ENCODE assay signal across 16 cellular contexts in genomic region chr14:73680821-73681220, GRCh38. TPM values are rescaled to one million over a fixed set of nuclear protein-coding genes. Genes with fewer than 3 reads are reported as not detected.
DNase-seq lines count a peak whose midpoint lies in the region; ATAC-seq and TF ChIP-seq lines count a peak whose summit lies in the region.
"Had no signal": no experiment of that assay in that cellular context is flagged by ENCODE, and none has a peak within 500 bp of the region (broad histone marks: within the 10 kb centered on the region; RNA-seq: fewer than 3 reads in every experiment).

No MANE protein-coding gene starts in this region.

- H3K4me1 ChIP-seq in PC-3 (ENCODE audit: insufficient read depth, low read length), result peaks cover 9% of the 10 kb centered on the region
- no peaks in the 10 kb centered on the region for H3K4me1 ChIP-seq in ascending aorta
- H3K4me1 ChIP-seq: BLaER1 had no signal

- CTCF ChIA-PET in PC-3 (lab: Charles Lee), result no interaction called here

- H3K27me3 ChIP-seq in PC-3 (ENCODE audit: low read length) (no peaks in the 10 kb centered on the region), ascending aorta (no peaks in the 10 kb centered on the region)
- H3K27me3 ChIP-seq: BLaER1 had no signal

- POLR2A ChIA-PET in PC-3 (lab: Charles Lee; ENCODE audit: unreplicated experiment), result no interaction called here

- intact Hi-C loops in PC-3 (cut with micrococcal nuclease), result no loop called here
- intact Hi-C loops in ascending aorta (cut with DNase I), result no loop called here

- H4K20me1 ChIP-seq in PC-3 (ENCODE audit: low read length), result no peaks in the 10 kb centered on the region
- H4K20me1 ChIP-seq: BLaER1 had no signal

- peak; percentile 63 for ATAC-seq in PC-3
- ATAC-seq in GM21390 (IDR thresholded peaks at IDR 0.05; ENCODE audit: unreplicated experiment), result no peak
- ATAC-seq: CD8-positive, alpha-beta T cell; HCT116 had no signal

- no peaks in the 10 kb centered on the region for H3K79me2 ChIP-seq in PC-3 (ENCODE audit: low read length)

- H3F3A ChIP-seq in PC-3 (ENCODE audit: low read length, unreplicated experiment), result no peaks in the 10 kb centered on the region

- H3K36me3 ChIP-seq in PC-3 (ENCODE audit: low read depth, low read length) (no peaks in the 10 kb centered on the region), ascending aorta (peaks cover 0 to under 1% of the 10 kb centered on the region in 2 donors)

- no peak overlapping the region for H3K4me3 ChIP-seq in PC-3 (ENCODE audit: low read length)
- no peak overlapping the region for H3K4me3 ChIP-seq in ascending aorta
- H3K4me3 ChIP-seq: BLaER1 had no signal

- DNase-seq in ELR (ENCODE audit: low read depth) (peak; percentile 8), PC-3 (peak; percentile 43), amniotic epithelial cell (ENCODE audit: low read depth) (peak; percentile 11), GDM1 (lab: John Stamatoyannopoulos, UW) (no peak), ascending aorta (ENCODE audit: low spot score in 2 of 2) (no peak)
- DNase-seq: CD4-positive, CD25-positive, alpha-beta regulatory T cell; CD8-positive, alpha-beta T cell; DMS 273 treated with DMSO at 0.1 percent for 48 hours; DMS79; EL; H9 had no signal

- no peak for TF ChIP-seq CTCF in PC-3 (conservative IDR thresholded peaks at IDR 0.05; ENCODE audit: low read depth, low read length)
- no peak for TF ChIP-seq CTCF in ascending aorta (IDR thresholded peaks at IDR 0.05)

- no peak overlapping the region for H3K4me2 ChIP-seq in PC-3 (ENCODE audit: low read length)
- H3K4me2 ChIP-seq: BLaER1 had no signal

- BruUV-seq in PC-3 (replicated peaks; lab: Mats Ljungman, UMichigan), result no TSS peak

- H3K9me3 ChIP-seq in PC-3 (ENCODE audit: low read length), result no peaks in the 10 kb centered on the region
- no peaks in the 10 kb centered on the region for H3K9me3 ChIP-seq in ascending aorta
- H3K9me3 ChIP-seq: BLaER1 had no signal

- H3K9ac ChIP-seq in PC-3 (ENCODE audit: low read length), result no peak overlapping the region
- H3K9ac ChIP-seq: BLaER1 had no signal

- no peaks in the 10 kb centered on the region for H3K9me2 ChIP-seq in PC-3 (replicated peaks; ENCODE audit: low read length)

- H2AFZ ChIP-seq in PC-3 (ENCODE audit: low read length), result no peak overlapping the region

- H3K27ac ChIP-seq in PC-3 (ENCODE audit: low read length) (no peak overlapping the region), ascending aorta (no peak overlapping the region)
- H3K27ac ChIP-seq: 22Rv1, BLaER1, C4-2B had no signal

RNA-seq across cellular contexts. Expression of gene PNMA1, which starts 33.4 kb away (rescaled TPM):
- total RNA-seq in PC-3 (2014; rRNA removed) (30.8 and 36.7 TPM in 2 replicates), ascending aorta (30.2 TPM)

RNA-seq across cellular contexts. Expression of gene DNAL1, which starts 36.0 kb away (rescaled TPM):
- total RNA-seq in PC-3 (2014; rRNA removed) (2.6 and 13.9 TPM in 2 replicates), ascending aorta (1.5 TPM)

Comparison
In these comparisons a context has a peak if more than half of its experiments do, and no peak if none do; other contexts are left out.
1. DNase-seq: peak in ELR (single experiment), PC-3 (single experiment) and amniotic epithelial cell (single experiment); none in GDM1 (single experiment) and ascending aorta (0 of 2).